Comparison of ENCODE assay signal across 24 cellular contexts in the genomic region with DNA sequence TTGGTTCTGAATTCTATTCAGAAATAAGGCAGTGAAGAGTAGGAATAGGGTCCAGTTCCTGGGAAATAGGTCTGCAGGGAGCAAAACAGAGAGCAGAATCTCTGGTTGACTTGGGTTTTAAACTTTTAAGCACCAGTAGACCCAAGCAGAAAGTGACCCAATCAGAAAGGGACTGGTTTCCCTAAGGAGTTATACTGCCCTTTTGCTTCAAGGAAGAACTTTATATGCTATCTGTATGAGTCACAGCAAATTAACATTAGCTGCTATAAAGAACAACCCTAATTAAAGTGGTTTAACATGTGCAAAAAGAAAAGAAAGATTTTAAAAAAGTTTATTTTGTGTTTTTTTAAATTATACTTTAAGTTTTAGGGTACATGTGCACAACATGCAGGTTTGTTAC.
DNase-seq lines count a peak whose midpoint lies in the region; ATAC-seq and TF ChIP-seq lines count a peak whose summit lies in the region.
"Had no signal": no experiment of that assay in that cellular context is flagged by ENCODE, and none has a peak within 500 bp of the region (broad histone marks: within the 10 kb centered on the region; RNA-seq: fewer than 3 reads in every experiment).

No MANE protein-coding gene starts in this region.

- H3K27ac Mint-ChIP-seq in activated CD4-positive, alpha-beta memory T cell treated with anti-CD3 and anti-CD28 coated beads for 36 hours, result no peak overlapping the region
- H3K27ac Mint-ChIP-seq: CD4-positive, alpha-beta T cell; CD8-positive, alpha-beta T cell had no signal

- H3K27me3 ChIP-seq in neutrophil, result no peaks in the 10 kb centered on the region
- H3K27me3 ChIP-seq: BE2C, BLaER1 had no signal

- no peaks in the 10 kb centered on the region for H3K9me3 Mint-ChIP-seq in activated T-cell treated with anti-CD3 and anti-CD28 coated beads, Interleukin-2, amount 50 U/mL, for 4 hours
- no peaks in the 10 kb centered on the region for H3K9me3 Mint-ChIP-seq in activated CD4-positive, alpha-beta memory T cell treated with anti-CD3 and anti-CD28 coated beads for 36 hours
- H3K9me3 Mint-ChIP-seq: CD4-positive, alpha-beta T cell had no signal

- no peaks in the 10 kb centered on the region for H3K36me3 ChIP-seq in neutrophil
- H3K36me3 ChIP-seq: BE2C, BLaER1 had no signal

- POLR2A ChIA-PET in activated CD4-positive, alpha-beta memory T cell treated with anti-CD3 and anti-CD28 coated beads for 36 hours (lab: Charles Lee), result no interaction called here

- H3K4me1 Mint-ChIP-seq in activated T-cell treated with anti-CD3 and anti-CD28 coated beads, Interleukin-2, amount 50 U/mL, for 4 hours (ENCODE audit: low read depth), result no peaks in the 10 kb centered on the region
- no peaks in the 10 kb centered on the region for H3K4me1 Mint-ChIP-seq in activated CD4-positive, alpha-beta memory T cell treated with anti-CD3 and anti-CD28 coated beads for 36 hours (ENCODE audit: low read depth)

- H3K27ac ChIP-seq in 22Rv1 (peak overlapping the region; percentile 83), neutrophil (peak overlapping the region; percentile 52)
- H3K27ac ChIP-seq: BLaER1 had no signal

- peak; percentile 59 for ATAC-seq in left colon
- ATAC-seq in activated T-cell treated with anti-CD3 and anti-CD28 coated beads, Interleukin-2, amount 50 U/mL, for 4 hours, result no peak
- ATAC-seq: CD8-positive, alpha-beta T cell; GM12878 had no signal

- H3K36me3 Mint-ChIP-seq in activated T-cell treated with anti-CD3 and anti-CD28 coated beads, Interleukin-2, amount 50 U/mL, for 4 hours (ENCODE audit: insufficient read depth), result no peaks in the 10 kb centered on the region
- H3K36me3 Mint-ChIP-seq in activated CD4-positive, alpha-beta memory T cell treated with anti-CD3 and anti-CD28 coated beads for 36 hours, result no peaks in the 10 kb centered on the region
- H3K36me3 Mint-ChIP-seq: CD8-positive, alpha-beta T cell had no signal

- CTCF ChIA-PET in activated CD4-positive, alpha-beta memory T cell treated with anti-CD3 and anti-CD28 coated beads for 36 hours (lab: Charles Lee), result no interaction called here

- H3K4me3 ChIP-seq in neutrophil (ENCODE audit: low read depth in 1 of 2, low read length in 1 of 2), result no peak overlapping the region
- H3K4me3 ChIP-seq: BLaER1, GM12878 had no signal

- no peak overlapping the region for H3K4me3 Mint-ChIP-seq in activated T-cell treated with anti-CD3 and anti-CD28 coated beads, Interleukin-2, amount 50 U/mL, for 4 hours
- H3K4me3 Mint-ChIP-seq in activated CD4-positive, alpha-beta memory T cell treated with anti-CD3 and anti-CD28 coated beads for 36 hours, result no peak overlapping the region
- H3K4me3 Mint-ChIP-seq: CD4-positive, alpha-beta T cell; CD8-positive, alpha-beta T cell had no signal

- intact Hi-C loops in left colon (cut with DNase I, micrococcal nuclease), result no loop called here
- intact Hi-C loops in activated CD4-positive, alpha-beta memory T cell treated with anti-CD3 and anti-CD28 coated beads for 36 hours (cut with micrococcal nuclease), result no loop called here

- TF ChIP-seq CTCF in 22Rv1 (IDR thresholded peaks at IDR 0.05) (no peak), neutrophil (IDR thresholded peaks at IDR 0.05) (no peak)

- no peaks in the 10 kb centered on the region for H3K9me3 ChIP-seq in neutrophil
- H3K9me3 ChIP-seq: BE2C had no signal

- H3K4me1 ChIP-seq in neutrophil (ENCODE audit: control insufficient read depth in 1 of 2, insufficient read depth in 1 of 2, low read depth in 1 of 2, low read length in 1 of 2), result peaks cover 46 to 48% of the 10 kb centered on the region in 2 experiments
- H3K4me1 ChIP-seq: BLaER1 had no signal

- H3K27me3 Mint-ChIP-seq in activated T-cell treated with anti-CD3 and anti-CD28 coated beads, Interleukin-2, amount 50 U/mL, for 4 hours (ENCODE audit: low read depth), result no peaks in the 10 kb centered on the region
- H3K27me3 Mint-ChIP-seq in activated CD4-positive, alpha-beta memory T cell treated with anti-CD3 and anti-CD28 coated beads for 36 hours, result peaks cover 2% of the 10 kb centered on the region
- H3K27me3 Mint-ChIP-seq: CD4-positive, alpha-beta T cell had no signal

- DNase-seq in COLO829 (ENCODE audit: low spot score) (peak; percentile 25), left colon (no peak), MV-4-11 (lab: John Stamatoyannopoulos, UW) (no peak), OCI-M2 (lab: John Stamatoyannopoulos, UW; ENCODE audit: unreplicated experiment) (no peak)
- DNase-seq in activated T-cell treated with anti-CD3 and anti-CD28 coated beads, Interleukin-2, amount 50 U/mL, for 4 hours, result no peak
- no peak for DNase-seq in activated CD4-positive, alpha-beta memory T cell treated with anti-CD3 and anti-CD28 coated beads for 36 hours
- DNase-seq: 8988T; ACHN; BE2C; C1 segment of cervical spinal cord; CD4-positive, alpha-beta T cell; CD8-positive, alpha-beta T cell; COR-L47; DMS 273 treated with DMSO at 0.1 percent for 48 hours; DMS153; DMS53; DMS79; DND-41; EL; GDM1 had no signal
